Comparison of ENCODE assay signal across 13 cellular contexts in genomic region chr2:162582357-162582798, GRCh38.
DNase-seq lines count a peak whose midpoint lies in the region; TF ChIP-seq lines count a peak whose summit lies in the region.
"Had no signal": no experiment of that assay in that cellular context is flagged by ENCODE, and none has a peak within 500 bp of the region (broad histone marks: within the 10 kb centered on the region; RNA-seq: fewer than 3 reads in every experiment).

No MANE protein-coding gene starts in this region.

- H3K27ac ChIP-seq in substantia nigra (ENCODE audit: low read depth, low read length, poor library complexity, severe bottlenecking), result no peak overlapping the region
- H3K27ac ChIP-seq: sigmoid colon had no signal

- peaks cover 63% of the 10 kb centered on the region for H3K4me1 Mint-ChIP-seq in nephron progenitor cell

- H3K4me3 Mint-ChIP-seq in nephron progenitor cell, result peak overlapping the region; percentile 6

- peak overlapping the region; percentile 88 for H3K27ac Mint-ChIP-seq in nephron progenitor cell

- in situ Hi-C loops in GM13976 (cut with MboI; ENCODE audit: low sequenced_read_pairs, unreplicated experiment), result no loop called here

- no peak for TF ChIP-seq CTCF in nephron progenitor cell (IDR thresholded peaks at IDR 0.05)
- TF ChIP-seq CTCF in GM13976 (IDR thresholded peaks at IDR 0.05; ENCODE audit: borderline replicate concordance, control extremely low read depth, extremely low read depth, insufficient read depth, missing control alignments), result no peak

- H3K9me3 Mint-ChIP-seq in nephron progenitor cell, result no peaks in the 10 kb centered on the region

- H3K27me3 Mint-ChIP-seq in nephron progenitor cell (ENCODE audit: low read depth, poor library complexity), result no peaks in the 10 kb centered on the region

- no peaks in the 10 kb centered on the region for H3K36me3 Mint-ChIP-seq in nephron progenitor cell (ENCODE audit: low read depth)

- DNase-seq in ELF-1 (ENCODE audit: low read depth, low spot score), result peak; percentile 63
- peak; percentile 65 for DNase-seq in NCI-H2081 treated with DMSO at 0.1 percent for 48 hours (lab: John Stamatoyannopoulos, UW)
- peak; percentile 14 for DNase-seq in amniotic epithelial cell (ENCODE audit: low read depth)
- no peak for DNase-seq in nephron progenitor cell
- no peak for DNase-seq in OCI-M2 (lab: John Stamatoyannopoulos, UW; ENCODE audit: unreplicated experiment)
- no peak for DNase-seq in substantia nigra (lab: John Stamatoyannopoulos, UW)
- DNase-seq in GM13976 (ENCODE audit: low spot score), result no peak
- no peak for DNase-seq in nucleus accumbens (lab: John Stamatoyannopoulos, UW)
- DNase-seq: activated T-cell treated with anti-CD3 and anti-CD28 coated beads, Interleukin-2, amount 50 U/mL, for 48 hours; caudate nucleus; DMS79; RPMI8226; sigmoid colon had no signal

Comparison
In these comparisons a context has a peak if more than half of its experiments do, and no peak if none do; other contexts are left out.
1. DNase-seq: peak in ELF-1 (single experiment), NCI-H2081 treated with DMSO at 0.1 percent for 48 hours (single experiment) and amniotic epithelial cell (single experiment); none in nephron progenitor cell (single experiment), OCI-M2 (single experiment), substantia nigra (0 of 49), GM13976 (single experiment) and nucleus accumbens (0 of 56).